1 cellular context compared by ENCODE assay signal in the genomic region with DNA sequence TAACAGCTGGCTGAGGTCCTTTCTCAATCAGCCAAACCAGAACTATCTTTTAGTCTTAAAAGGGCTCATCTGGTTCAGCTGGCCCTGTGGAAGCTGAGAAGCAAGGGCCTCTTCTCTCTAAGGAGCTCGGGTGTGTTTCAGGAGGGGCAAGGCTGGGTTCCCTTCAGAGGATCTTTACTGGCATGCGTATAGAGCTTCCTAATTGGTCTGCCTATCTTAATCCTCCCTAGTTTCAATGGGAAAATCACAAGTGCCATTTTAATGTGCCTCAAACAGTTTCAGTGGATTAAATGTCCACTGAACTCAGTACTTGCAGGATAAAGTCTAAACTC.
TF ChIP-seq lines count a peak whose summit lies in the region.

No MANE protein-coding gene starts in this region.

TF ChIP-seq in SK-N-SH treated with all-trans-retinoic acid at 6 μM for 48 hours, 23 proteins besides CTCF, POLR2A, EP300 and RAD21 (continued from another document):
- TF ChIP-seq ZC3H10 (CRISPR knock-in tag; IDR thresholded peaks at IDR 0.05), result no peak
